9 cellular contexts compared by ENCODE assay signal in genomic region chr14:31084385-31084784, GRCh38.
A peak's percentile ranks its signal among the peaks of the same experiment; 100 is the strongest.
DNase-seq lines count a peak whose midpoint lies in the region; ATAC-seq and TF ChIP-seq lines count a peak whose summit lies in the region.
"Had no signal": no experiment of that assay in that cellular context is flagged by ENCODE, and none has a peak within 500 bp of the region (broad histone marks: within the 10 kb centered on the region; RNA-seq: fewer than 3 reads in every experiment).

No MANE protein-coding gene starts in this region.

- H4K20me1 ChIP-seq in DOHH2 (ENCODE audit: control insufficient read depth, insufficient read depth, low read depth, low read length): no peaks in the 10 kb centered on the region

- H3K9me3 ChIP-seq in DOHH2 (ENCODE audit: control insufficient read depth, insufficient read depth, low read length): no peaks in the 10 kb centered on the region
- H3K9me3 ChIP-seq in RWPE2 (ENCODE audit: severe bottlenecking): no peaks in the 10 kb centered on the region

- H3K9me3 Mint-ChIP-seq in activated naive CD8-positive, alpha-beta T cell treated with anti-CD3 and anti-CD28 coated beads, Interleukin-2, amount 50 U/mL, for 24 hours: no peaks in the 10 kb centered on the region
- H3K9me3 Mint-ChIP-seq: activated naive CD8-positive, alpha-beta T cell treated with anti-CD3 and anti-CD28 coated beads for 36 hours had no signal

- H3K4me1 ChIP-seq in DOHH2 (ENCODE audit: control insufficient read depth, low read length) (peaks cover 18% of the 10 kb centered on the region), RWPE2 (ENCODE audit: insufficient read depth, poor library complexity, severe bottlenecking) (peaks cover 11% of the 10 kb centered on the region)

- H3K4me3 ChIP-seq in DOHH2 (ENCODE audit: low read length) (peak overlapping the region; percentile 12; the same call in 1 of the 2 replicates), RWPE2 (ENCODE audit: severe bottlenecking) (no peak overlapping the region)

- H3K27me3 Mint-ChIP-seq in activated naive CD8-positive, alpha-beta T cell treated with anti-CD3 and anti-CD28 coated beads, Interleukin-2, amount 50 U/mL, for 24 hours: no peaks in the 10 kb centered on the region
- H3K27me3 Mint-ChIP-seq: activated naive CD8-positive, alpha-beta T cell treated with anti-CD3 and anti-CD28 coated beads for 36 hours had no signal

- H3K36me3 ChIP-seq in DOHH2 (ENCODE audit: control insufficient read depth, low read length) (no peaks in the 10 kb centered on the region), RWPE2 (ENCODE audit: low read depth) (no peaks in the 10 kb centered on the region)

- H3K36me3 Mint-ChIP-seq in activated naive CD8-positive, alpha-beta T cell treated with anti-CD3 and anti-CD28 coated beads, Interleukin-2, amount 50 U/mL, for 24 hours (ENCODE audit: low read depth): no peaks in the 10 kb centered on the region
- H3K36me3 Mint-ChIP-seq: activated naive CD8-positive, alpha-beta T cell treated with anti-CD3 and anti-CD28 coated beads for 36 hours had no signal

- no peaks in the 10 kb centered on the region for H3F3A ChIP-seq in DOHH2 (ENCODE audit: control insufficient read depth, insufficient read depth)

- H3K27me3 ChIP-seq in DOHH2 (ENCODE audit: control insufficient read depth, low read length) (no peaks in the 10 kb centered on the region), RWPE2 (ENCODE audit: insufficient read depth, poor library complexity, severe bottlenecking) (no peaks in the 10 kb centered on the region)

- peak overlapping the region; percentile 39 for H3K4me2 ChIP-seq in DOHH2 (ENCODE audit: low read length)

- no peaks in the 10 kb centered on the region for H3K4me1 Mint-ChIP-seq in activated naive CD8-positive, alpha-beta T cell treated with anti-CD3 and anti-CD28 coated beads, Interleukin-2, amount 50 U/mL, for 24 hours
- H3K4me1 Mint-ChIP-seq: activated naive CD8-positive, alpha-beta T cell treated with anti-CD3 and anti-CD28 coated beads for 36 hours had no signal

- no peak overlapping the region for H3K4me3 Mint-ChIP-seq in activated naive CD8-positive, alpha-beta T cell treated with anti-CD3 and anti-CD28 coated beads, Interleukin-2, amount 50 U/mL, for 24 hours
- H3K4me3 Mint-ChIP-seq: activated naive CD8-positive, alpha-beta T cell treated with anti-CD3 and anti-CD28 coated beads for 36 hours had no signal

- H3K9me2 ChIP-seq in DOHH2 (replicated peaks; ENCODE audit: control insufficient read depth, low read length): no peaks in the 10 kb centered on the region

- TF ChIP-seq CTCF in DOHH2 (IDR thresholded peaks at IDR 0.05; ENCODE audit: low read depth, low read length, poor library complexity, severe bottlenecking) (peak; percentile 31), RWPE2 (IDR thresholded peaks at IDR 0.05; ENCODE audit: poor library complexity, severe bottlenecking) (peak; percentile 16)

- H3K27ac ChIP-seq in DOHH2 (ENCODE audit: low read depth, low read length) (no peak overlapping the region), RWPE2 (ENCODE audit: poor library complexity, severe bottlenecking) (no peak overlapping the region)

- DNase-seq in RWPE2 (ENCODE audit: low spot score) (no peak), activated gamma-delta T cell (lab: John Stamatoyannopoulos, UW) (no peak), GF-D8 (lab: John Stamatoyannopoulos, UW) (no peak), COR-L47 (lab: John Stamatoyannopoulos, UW) (no peak)
- no peak for DNase-seq in activated naive CD8-positive, alpha-beta T cell treated with anti-CD3 and anti-CD28 coated beads, Interleukin-2, amount 50 U/mL, for 24 hours
- DNase-seq: activated naive CD8-positive, alpha-beta T cell treated with anti-CD3 and anti-CD28 coated beads for 36 hours had no signal

- H3K27ac Mint-ChIP-seq in activated naive CD8-positive, alpha-beta T cell treated with anti-CD3 and anti-CD28 coated beads, Interleukin-2, amount 50 U/mL, for 24 hours: no peak overlapping the region
- H3K27ac Mint-ChIP-seq: activated naive CD8-positive, alpha-beta T cell treated with anti-CD3 and anti-CD28 coated beads for 36 hours had no signal

- no peaks in the 10 kb centered on the region for H3K79me2 ChIP-seq in DOHH2 (ENCODE audit: control insufficient read depth, low read length)

- ATAC-seq in GM19351 (IDR thresholded peaks at IDR 0.05; ENCODE audit: unreplicated experiment) (peak; percentile 81), HG02973 (IDR thresholded peaks at IDR 0.05; ENCODE audit: unreplicated experiment) (peak; percentile 70), RWPE2 (ENCODE audit: low read depth) (no peak)
- no peak for ATAC-seq in activated naive CD8-positive, alpha-beta T cell treated with anti-CD3 and anti-CD28 coated beads, Interleukin-2, amount 50 U/mL, for 24 hours

Comparison
In these comparisons a context has a peak if more than half of its experiments do, and no peak if none do; other contexts are left out.
1. ATAC-seq: peak in GM19351 (single experiment) and HG02973 (single experiment); none in RWPE2 (single experiment) and activated naive CD8-positive, alpha-beta T cell treated with anti-CD3 and anti-CD28 coated beads, Interleukin-2, amount 50 U/mL, for 24 hours (single experiment).